In the genomic region with DNA sequence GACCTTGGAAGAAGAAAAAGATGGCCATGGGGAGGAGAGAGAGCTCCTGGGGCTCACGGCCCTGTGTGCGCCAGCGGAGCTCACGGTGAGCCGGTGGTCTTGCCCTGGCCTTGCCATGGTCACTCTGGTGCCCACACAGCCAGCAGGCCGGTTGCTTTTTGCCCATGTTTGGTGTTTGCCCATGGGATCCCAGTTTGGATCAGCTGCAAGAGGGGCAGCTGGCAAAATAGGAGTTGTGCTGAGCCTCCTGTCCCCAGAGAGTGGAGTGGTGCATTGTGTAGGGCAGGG, we compare ENCODE assay signal across 8 cellular contexts. TPM values are rescaled to one million over a fixed set of nuclear protein-coding genes. Genes with fewer than 3 reads are reported as not detected.
DNase-seq lines count a peak whose midpoint lies in the region; ATAC-seq and TF ChIP-seq lines count a peak whose summit lies in the region.

No MANE protein-coding gene starts in this region.

- no peak for DNase-seq in heart left ventricle
- no peak for DNase-seq in cardiac septum (ENCODE audit: low spot score)
- DNase-seq in lung (ENCODE audit: low spot score): no peak
- DNase-seq in type B pancreatic cell (ENCODE audit: extremely low spot score, unreplicated experiment): no peak
- DNase-seq in NCI-H2196 (lab: John Stamatoyannopoulos, UW; ENCODE audit: unreplicated experiment): no peak

- H3K4me3 ChIP-seq in heart left ventricle (peak overlapping the region; percentile 69 to 100 (median 95)), lung (peak overlapping the region; percentile 58)

- ATAC-seq in heart left ventricle: no peak
- no peak for ATAC-seq in lung (ENCODE audit: insufficient read depth, low FRiP score)
- no peak for ATAC-seq in GM21717 (IDR thresholded peaks at IDR 0.05; ENCODE audit: unreplicated experiment)
- no peak for ATAC-seq in GM21526 (IDR thresholded peaks at IDR 0.05; ENCODE audit: low FRiP score, unreplicated experiment)

- TF ChIP-seq POLR2A in heart left ventricle (IDR thresholded peaks at IDR 0.05): no peak

- 70 to 78% (median 76%) methylated on average over 6 of the region's 6 CpGs for WGBS in heart left ventricle, 4 donors
- WGBS in lung, 2 donors: 32 to 50% methylated on average over 6 of the region's 6 CpGs

- H3K4me3 Mint-ChIP-seq in brain (peak overlapping the region; percentile 76 to 97 (median 92)), type B pancreatic cell (peak overlapping the region; percentile 98)

- H3K9me3 ChIP-seq in heart left ventricle (no peaks in the 10 kb centered on the region), lung (ENCODE audit: control insufficient read depth in 2 of 2, insufficient read depth in 1 of 2, low read length in 1 of 2) (no peaks in the 10 kb centered on the region)

- TF ChIP-seq CTCF in heart left ventricle (IDR thresholded peaks at IDR 0.05) (no peak), brain (conservative IDR thresholded peaks at IDR 0.05) (no peak), lung (IDR thresholded peaks at IDR 0.05; ENCODE audit: control extremely low read depth, extremely low read depth) (no peak), type B pancreatic cell (conservative IDR thresholded peaks at IDR 0.05) (no peak)

- H3K4me1 Mint-ChIP-seq in brain: peaks cover 44% of the 10 kb centered on the region
- peaks cover 22% of the 10 kb centered on the region for H3K4me1 Mint-ChIP-seq in type B pancreatic cell (ENCODE audit: unreplicated experiment)

- H3K27ac ChIP-seq in heart left ventricle (peak overlapping the region in 10 of 12 donors; percentile 13 to 92 (median 84)), lung (ENCODE audit: low read depth in 1 of 2, low read length in 1 of 2) (no peak overlapping the region)

- H3K36me3 ChIP-seq in heart left ventricle (no peaks in the 10 kb centered on the region), lung (ENCODE audit: control insufficient read depth in 2 of 2, insufficient read depth in 2 of 2, low read length in 2 of 2) (peaks cover 0 to 1% of the 10 kb centered on the region in 2 donors)

- peaks cover 2 to 79% (median 32%) of the 10 kb centered on the region in 12 donors for H3K4me1 ChIP-seq in heart left ventricle
- peaks cover 0 to 24% of the 10 kb centered on the region in 2 donors for H3K4me1 ChIP-seq in lung (ENCODE audit: control insufficient read depth in 2 of 2, insufficient read depth in 2 of 2, low read length in 2 of 2)

- H3K27ac Mint-ChIP-seq in brain (peak overlapping the region; percentile 63 to 98 (median 90)), type B pancreatic cell (peak overlapping the region; percentile 94)

- intact Hi-C loops in heart left ventricle (cut with DNase I): no loop called here
- intact Hi-C loops in cardiac septum (cut with DNase I): no loop called here

- no peaks in the 10 kb centered on the region for H3K27me3 ChIP-seq in heart left ventricle
- H3K27me3 ChIP-seq in lung (ENCODE audit: control insufficient read depth, insufficient read depth): no peaks in the 10 kb centered on the region

- peaks cover 0 to 10% (median 0%) of the 10 kb centered on the region in 5 experiments for H3K9me3 Mint-ChIP-seq in brain
- H3K9me3 Mint-ChIP-seq in type B pancreatic cell: no peaks in the 10 kb centered on the region

- H3K36me3 Mint-ChIP-seq in brain: no peaks in the 10 kb centered on the region
- H3K36me3 Mint-ChIP-seq in type B pancreatic cell: peaks cover 10% of the 10 kb centered on the region

- H3K27me3 Mint-ChIP-seq in brain (peaks cover 24% of the 10 kb centered on the region), type B pancreatic cell (peaks cover 17% of the 10 kb centered on the region)

RNA-seq across cellular contexts. Expression of gene NHERF1, which starts 1.6 kb away (rescaled TPM):
- total RNA-seq in heart left ventricle (10 to 100 TPM; 11.6 to 42.2 (median 19.2) TPM), cardiac septum (10.1 TPM), lung (10 to 100 TPM; 18.3 to 58.2 TPM), type B pancreatic cell (ENCODE audit: low replicate concordance) (86.9 and 157 TPM in 2 replicates)
- polyA plus RNA-seq in heart left ventricle (10 to 100 TPM in 1 of 2 donors, 1 to 10 TPM in 1; 7.5 to 37.7 TPM), brain (ENCODE audit: insufficient read depth, low read depth, low replicate concordance) (95.8 TPM), lung (10 to 100 TPM; 18.6 to 37.6 TPM)

RNA-seq across cellular contexts. Expression of gene RAB37, which starts 12.9 kb away (rescaled TPM):
- total RNA-seq in heart left ventricle (1 to 10 TPM in 8 of 9 donors, under 1 TPM in 1; 0.76 to 3.6 (median 1.7) TPM), cardiac septum (0.94 TPM), lung (1 to 10 TPM; 5.9 to 7.3 TPM), type B pancreatic cell (ENCODE audit: low replicate concordance) (3.4 and 4.2 TPM in 2 replicates)
- polyA plus RNA-seq in heart left ventricle (1 to 10 TPM in 1 of 2 donors, under 1 TPM in 1; 0.83 to 2.0 TPM), brain (ENCODE audit: insufficient read depth, low read depth, low replicate concordance) (2.8 TPM), lung (1 to 10 TPM; 3.2 to 6.0 TPM)

RNA-seq across cellular contexts. Expression of gene NAT9, which starts 26.2 kb away (rescaled TPM):
- total RNA-seq in heart left ventricle (10 to 100 TPM in 7 of 9 donors, 1 to 10 TPM in 2; 7.9 to 22.9 (median 17.1) TPM), cardiac septum (27.6 TPM), lung (10 to 100 TPM; 27.1 to 47.4 TPM), type B pancreatic cell (ENCODE audit: low replicate concordance) (54.7 and 67.2 TPM in 2 replicates)
- polyA plus RNA-seq in heart left ventricle (10 to 100 TPM; 18.2 to 36.6 TPM), brain (ENCODE audit: insufficient read depth, low read depth, low replicate concordance) (24.8 TPM), lung (10 to 100 TPM; 36.5 to 36.7 TPM)

RNA-seq across cellular contexts. Expression of gene CD300LF, which starts 37.3 kb away (rescaled TPM):
- total RNA-seq in heart left ventricle: 1 to 10 TPM in 2 of 9 donors, under 1 TPM in 5, not detected in 2; 0.20 to 7.0 (median 0.42) TPM
- under 1 TPM; 0.15 to 0.61 TPM for polyA plus RNA-seq in heart left ventricle
- 0.46 TPM for total RNA-seq in cardiac septum
- polyA plus RNA-seq in brain (ENCODE audit: insufficient read depth, low read depth, low replicate concordance): 0.54 TPM
- total RNA-seq in lung: 10 to 100 TPM in 1 of 2 donors, 1 to 10 TPM in 1; 8.6 to 30.8 TPM
- 10 to 100 TPM; 21.7 to 35.1 TPM for polyA plus RNA-seq in lung
- total RNA-seq in type B pancreatic cell (ENCODE audit: low replicate concordance): 0.19 TPM in 1 of 2 replicates, not detected in the other

Comparison
In these comparisons a context has a peak if more than half of its experiments do, and no peak if none do; other contexts are left out.
1. H3K27ac ChIP-seq: peak in heart left ventricle (10 of 12); none in lung (0 of 2).